Comparison of ENCODE assay signal across 2 cellular contexts in genomic region chr7:30313348-30313747, GRCh38.
TF ChIP-seq lines count a peak whose summit lies in the region.

No MANE protein-coding gene starts in this region.

TF ChIP-seq in GM23338, 12 proteins besides CTCF, POLR2A, EP300 and RAD21 (continued from another document):
- TF ChIP-seq ZNF462 (CRISPR knock-in tag; IDR thresholded peaks at IDR 0.05) (no peak), STAT1 (IDR thresholded peaks at IDR 0.05; ENCODE audit: unreplicated experiment) (no peak), REST (IDR thresholded peaks at IDR 0.05; ENCODE audit: unreplicated experiment) (no peak), EZH2phosphoT487 (IDR thresholded peaks at IDR 0.05; ENCODE audit: unreplicated experiment) (no peak), NANOG (IDR thresholded peaks at IDR 0.05; ENCODE audit: borderline replicate concordance) (no peak), POLR2AphosphoS5 (IDR thresholded peaks at IDR 0.05; ENCODE audit: low read depth) (no peak), JUNB (IDR thresholded peaks at IDR 0.05; ENCODE audit: unreplicated experiment) (no peak), ZNF331 (CRISPR knock-in tag; IDR thresholded peaks at IDR 0.05; ENCODE audit: low read depth) (no peak), ZNF114 (CRISPR knock-in tag; IDR thresholded peaks at IDR 0.05) (no peak)

TF ChIP-seq in WTC11, 78 proteins besides CTCF, POLR2A, EP300 and RAD21 (continued from another document):
- TF ChIP-seq AR (CRISPR knock-in tag; IDR thresholded peaks at IDR 0.05), result no peak
- TF ChIP-seq ZNF232 (CRISPR knock-in tag; IDR thresholded peaks at IDR 0.05), result no peak
- TF ChIP-seq GTF2I (CRISPR knock-in tag; conservative IDR thresholded peaks at IDR 0.05), result no peak
- TF ChIP-seq HMGXB4 (CRISPR knock-in tag; IDR thresholded peaks at IDR 0.05), result no peak
- no peak for TF ChIP-seq TEAD1 (CRISPR knock-in tag; IDR thresholded peaks at IDR 0.05)
- TF ChIP-seq CBFB (CRISPR knock-in tag; IDR thresholded peaks at IDR 0.05; ENCODE audit: low read depth), result no peak
- TF ChIP-seq NFYB (CRISPR knock-in tag; conservative IDR thresholded peaks at IDR 0.05; ENCODE audit: low read depth), result no peak
- TF ChIP-seq PRRX2 (CRISPR knock-in tag; IDR thresholded peaks at IDR 0.05), result no peak
